In genomic region chr4:41369680-41370079, GRCh38 we compare ENCODE assay signal across 10 cellular contexts.
DNase-seq lines count a peak whose midpoint lies in the region; ATAC-seq, FAIRE-seq and TF ChIP-seq lines count a peak whose summit lies in the region.
"Had no signal": no experiment of that assay in that cellular context is flagged by ENCODE, and none has a peak within 500 bp of the region (broad histone marks: within the 10 kb centered on the region; RNA-seq: fewer than 3 reads in every experiment).

No MANE protein-coding gene starts in this region.

- no peak overlapping the region for H3K4me3 ChIP-seq in BLaER1 treated with 17β-estradiol and CSF1 and Interleukin-3, amounts not matched to agents 10 nM and 100 nM

- FAIRE-seq in RCC 7860 (lab: Jason Lieb, UNC) (no peak), GM12892 (lab: Jason Lieb, UNC) (no peak)
- FAIRE-seq: keratinocyte had no signal

- intact Hi-C loops in head of caudate nucleus (cut with DNase I): loop anchor here (10.0 kb wide), 2 partner anchors 55 to 135 kb away; no protein-coding TSS in a partner anchor

- H3K36me3 ChIP-seq in BLaER1 treated with 17β-estradiol and CSF1 and Interleukin-3, amounts not matched to agents 10 nM and 100 nM: no peaks in the 10 kb centered on the region

- no peak for ATAC-seq in GM21447 (IDR thresholded peaks at IDR 0.05; ENCODE audit: unreplicated experiment)
- no peak for ATAC-seq in HG03097 (IDR thresholded peaks at IDR 0.05; ENCODE audit: low FRiP score, unreplicated experiment)

- H4K20me1 ChIP-seq in BLaER1 treated with 17β-estradiol and CSF1 and Interleukin-3, amounts not matched to agents 10 nM and 100 nM: no peaks in the 10 kb centered on the region

- H3K4me1 ChIP-seq in BLaER1 treated with 17β-estradiol and CSF1 and Interleukin-3, amounts not matched to agents 10 nM and 100 nM: peaks cover 10 to 25% (median 21%) of the 10 kb centered on the region in 10 experiments

- H3K27ac ChIP-seq in BLaER1 treated with 17β-estradiol and CSF1 and Interleukin-3, amounts not matched to agents 10 nM and 100 nM: peak overlapping the region in 4 of 11 experiments; percentile 3 to 46 (median 22); a peak in 4 of 22 replicates

- peaks cover 0 to 11% (median 0%) of the 10 kb centered on the region in 11 experiments; a peak in 3 of 22 replicates for H3K9me3 ChIP-seq in BLaER1 treated with 17β-estradiol and CSF1 and Interleukin-3, amounts not matched to agents 10 nM and 100 nM (replicated peaks in 1 of 11)

- no peak overlapping the region for H3K9ac ChIP-seq in BLaER1 treated with 17β-estradiol and CSF1 and Interleukin-3, amounts not matched to agents 10 nM and 100 nM

- peak; percentile 10 for DNase-seq in RCC 7860 (ENCODE audit: low spot score)
- DNase-seq in head of caudate nucleus: peak in 36 of 42 donors; percentile 19 to 85 (median 56)
- peak; percentile 60 for DNase-seq in occipital lobe (lab: John Stamatoyannopoulos, UW)
- DNase-seq in NCI-H526 treated with DMSO at 0.1 percent for 48 hours (lab: John Stamatoyannopoulos, UW): no peak
- no peak for DNase-seq in GM12892 (ENCODE audit: insufficient read length)
- DNase-seq: NCI-H774 had no signal

- TF ChIP-seq POLR2A in GM12892 (IDR thresholded peaks at IDR 0.05; ENCODE audit: low read depth, low read length): no peak

- H3K27me3 ChIP-seq in BLaER1 treated with 17β-estradiol and CSF1 and Interleukin-3, amounts not matched to agents 10 nM and 100 nM: no peaks in the 10 kb centered on the region

- peak overlapping the region; percentile 5 to 60 (median 44); a peak in 19 of 22 replicates for H3K4me2 ChIP-seq in BLaER1 treated with 17β-estradiol and CSF1 and Interleukin-3, amounts not matched to agents 10 nM and 100 nM

Comparison
In these comparisons a context has a peak if more than half of its experiments do, and no peak if none do; other contexts are left out.
1. DNase-seq: peak in RCC 7860 (single experiment), head of caudate nucleus (36 of 42) and occipital lobe (single experiment); none in NCI-H526 treated with DMSO at 0.1 percent for 48 hours (single experiment) and GM12892 (single experiment).